13 cellular contexts compared by ENCODE assay signal in the genomic region with DNA sequence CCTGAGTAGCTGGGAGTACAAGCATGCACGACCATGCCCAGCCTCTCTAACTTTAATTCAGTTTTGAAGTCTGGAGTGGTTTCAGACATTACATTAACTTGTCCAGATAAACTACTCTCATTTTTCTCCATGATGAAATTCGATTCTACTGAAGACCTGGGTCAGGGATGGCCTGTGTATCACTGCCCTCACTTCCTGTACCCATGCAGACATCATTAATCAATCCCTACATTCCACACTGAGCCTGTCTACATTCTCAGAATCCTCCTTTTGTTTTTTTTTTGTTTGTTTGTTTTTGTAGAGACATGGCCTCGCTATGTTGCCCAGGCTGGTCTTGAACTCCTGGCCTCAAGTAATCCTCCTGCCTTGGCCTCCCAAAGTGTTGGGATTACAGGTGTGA. TPM values are rescaled to one million over a fixed set of nuclear protein-coding genes. Genes with fewer than 3 reads are reported as not detected.
DNase-seq lines count a peak whose midpoint lies in the region; ATAC-seq and TF ChIP-seq lines count a peak whose summit lies in the region.
"Had no signal": no experiment of that assay in that cellular context is flagged by ENCODE, and none has a peak within 500 bp of the region (broad histone marks: within the 10 kb centered on the region; RNA-seq: fewer than 3 reads in every experiment).

No MANE protein-coding gene starts in this region.

- no peak overlapping the region for H3K4me3 Mint-ChIP-seq in activated naive CD4-positive, alpha-beta T cell treated with anti-CD3 and anti-CD28 coated beads for 36 hours
- H3K4me3 Mint-ChIP-seq in CD8-positive, alpha-beta T cell = no peak overlapping the region
- no peak overlapping the region for H3K4me3 Mint-ChIP-seq in neural crest cell

- POLR2A ChIA-PET in CD8-positive, alpha-beta T cell (lab: Charles Lee) = interaction anchor here (1.0 to 1.9 kb wide), 3 partner anchors 9 to 14 kb away, joined by 3 to 4 read pairs (median 4); no protein-coding TSS in a partner anchor

- H3K27ac ChIP-seq in CD8-positive, alpha-beta T cell (ENCODE audit: low read depth, low read length) = no peak overlapping the region

- H3K36me3 Mint-ChIP-seq in activated naive CD4-positive, alpha-beta T cell treated with anti-CD3 and anti-CD28 coated beads for 36 hours (ENCODE audit: low read depth) = peaks cover 30% of the 10 kb centered on the region
- peaks cover 68% of the 10 kb centered on the region for H3K36me3 Mint-ChIP-seq in CD8-positive, alpha-beta T cell
- no peaks in the 10 kb centered on the region for H3K36me3 Mint-ChIP-seq in neural crest cell (ENCODE audit: low read depth)

- no peak overlapping the region for H3K4me3 ChIP-seq in CD8-positive, alpha-beta T cell (ENCODE audit: low read depth, low read length)

- intact Hi-C loops in activated naive CD4-positive, alpha-beta T cell treated with anti-CD3 and anti-CD28 coated beads for 36 hours (cut with micrococcal nuclease) = no loop called here
- intact Hi-C loops in CD8-positive, alpha-beta T cell (cut with DNase I, micrococcal nuclease) = no loop called here

- TF ChIP-seq CTCF in CD8-positive, alpha-beta T cell (IDR thresholded peaks at IDR 0.05) = no peak
- no peak for TF ChIP-seq CTCF in neural crest cell (conservative IDR thresholded peaks at IDR 0.05)

- H3K4me1 Mint-ChIP-seq in activated naive CD4-positive, alpha-beta T cell treated with anti-CD3 and anti-CD28 coated beads for 36 hours (ENCODE audit: low read depth) = peaks cover 23% of the 10 kb centered on the region
- peaks cover 39% of the 10 kb centered on the region for H3K4me1 Mint-ChIP-seq in CD8-positive, alpha-beta T cell (ENCODE audit: low read depth)
- peaks cover 5% of the 10 kb centered on the region for H3K4me1 Mint-ChIP-seq in neural crest cell

- H3K27me3 Mint-ChIP-seq in activated naive CD4-positive, alpha-beta T cell treated with anti-CD3 and anti-CD28 coated beads for 36 hours (ENCODE audit: low read depth) = no peaks in the 10 kb centered on the region
- H3K27me3 Mint-ChIP-seq in CD8-positive, alpha-beta T cell (ENCODE audit: low read depth) = no peaks in the 10 kb centered on the region
- H3K27me3 Mint-ChIP-seq in neural crest cell (ENCODE audit: low read depth) = no peaks in the 10 kb centered on the region

- ATAC-seq in CD8-positive, alpha-beta T cell = no peak
- ATAC-seq: PC-3 had no signal

- H3K27ac Mint-ChIP-seq in activated naive CD4-positive, alpha-beta T cell treated with anti-CD3 and anti-CD28 coated beads for 36 hours = peak overlapping the region; percentile 24
- peak overlapping the region; percentile 60 for H3K27ac Mint-ChIP-seq in CD8-positive, alpha-beta T cell
- peak overlapping the region; percentile 47 for H3K27ac Mint-ChIP-seq in neural crest cell (ENCODE audit: unreplicated experiment)

- DNase-seq in activated naive CD4-positive, alpha-beta T cell treated with anti-CD3 and anti-CD28 coated beads for 36 hours = no peak
- DNase-seq in activated naive CD4-positive, alpha-beta T cell treated with anti-CD3 and anti-CD28 coated beads, Interleukin-2, amount 50 U/mL, for 16 hours = no peak
- no peak for DNase-seq in CD8-positive, alpha-beta T cell
- peak; percentile 70 for DNase-seq in amniotic epithelial cell (ENCODE audit: low read depth)
- DNase-seq in neural crest cell (ENCODE audit: low read depth, low spot score) = no peak
- no peak for DNase-seq in dedifferentiated amniotic fluid mesenchymal stem cell (ENCODE audit: extremely low spot score)
- DNase-seq in anterior cingulate cortex (lab: John Stamatoyannopoulos, UW) = no peak
- DNase-seq: AML-193, DMS 273 treated with DMSO at 0.1 percent for 48 hours, NCI-H187 treated with DMSO at 0.1 percent for 48 hours, NCI-H446 treated with DMSO at 0.1 percent for 48 hours, NCI-H748 treated with DMSO at 0.1 percent for 48 hours, PC-3 had no signal

- H3K36me3 ChIP-seq in CD8-positive, alpha-beta T cell (ENCODE audit: insufficient read depth, low read length) = peaks cover 54% of the 10 kb centered on the region

- no peaks in the 10 kb centered on the region for H3K9me3 ChIP-seq in CD8-positive, alpha-beta T cell (ENCODE audit: low read length)

- CTCF ChIA-PET in activated naive CD4-positive, alpha-beta T cell treated with anti-CD3 and anti-CD28 coated beads for 36 hours (lab: Charles Lee) = no interaction called here
- CTCF ChIA-PET in CD8-positive, alpha-beta T cell (lab: Charles Lee) = interaction anchor here (1.1 to 2.1 kb wide), 2 partner anchors 23 to 26 kb away, joined by 3 to 8 read pairs; no protein-coding TSS in a partner anchor

- peaks cover 22% of the 10 kb centered on the region for H3K4me1 ChIP-seq in CD8-positive, alpha-beta T cell (ENCODE audit: insufficient read depth, low read length)

- H3K9me3 Mint-ChIP-seq in activated naive CD4-positive, alpha-beta T cell treated with anti-CD3 and anti-CD28 coated beads for 36 hours = no peaks in the 10 kb centered on the region
- no peaks in the 10 kb centered on the region for H3K9me3 Mint-ChIP-seq in CD8-positive, alpha-beta T cell
- H3K9me3 Mint-ChIP-seq in neural crest cell = no peaks in the 10 kb centered on the region

- H3K27me3 ChIP-seq in CD8-positive, alpha-beta T cell (ENCODE audit: insufficient read depth, low read length) = no peaks in the 10 kb centered on the region

RNA-seq across cellular contexts. Expression of gene ADCY7, which starts 22.6 kb away (rescaled TPM):
- 10 to 100 TPM; 73.4 to 89.6 TPM for total RNA-seq in activated naive CD4-positive, alpha-beta T cell treated with anti-CD3 and anti-CD28 coated beads for 36 hours
- total RNA-seq in CD8-positive, alpha-beta T cell = 100 to 1,000 TPM; 117 to 126 TPM
- 6.9 and 8.8 TPM in 2 replicates for total RNA-seq in neural crest cell
